Comparison of ENCODE assay signal across 1 cellular context in the genomic region with DNA sequence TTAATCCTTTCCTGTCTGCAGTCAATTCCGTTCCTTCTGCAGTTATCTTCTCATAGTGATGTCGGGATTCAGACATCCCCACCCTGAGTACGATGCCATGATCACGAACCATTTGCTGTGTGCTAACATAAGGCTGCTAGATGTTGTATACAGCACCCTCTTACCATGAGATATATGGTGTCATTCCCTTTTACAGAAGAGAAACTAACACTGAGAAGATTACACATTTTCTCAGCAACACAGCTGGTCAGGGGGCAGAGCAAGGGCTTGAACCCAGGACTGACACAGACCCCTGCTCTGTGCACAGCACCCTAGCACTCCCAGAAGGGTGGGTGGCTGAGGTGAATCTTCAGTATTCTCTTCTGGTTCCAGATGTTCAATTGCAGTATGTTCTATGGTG.
TF ChIP-seq lines count a peak whose summit lies in the region.

No MANE protein-coding gene starts in this region.

TF ChIP-seq in GM23338, 12 proteins besides CTCF, POLR2A, EP300 and RAD21:
- TF ChIP-seq ETS1 (IDR thresholded peaks at IDR 0.05): no peak
- TF ChIP-seq ZNF331 (CRISPR knock-in tag; IDR thresholded peaks at IDR 0.05; ENCODE audit: low read depth): no peak
- no peak for TF ChIP-seq STAT1 (IDR thresholded peaks at IDR 0.05; ENCODE audit: unreplicated experiment)
- TF ChIP-seq EZH2phosphoT487 (IDR thresholded peaks at IDR 0.05; ENCODE audit: unreplicated experiment): no peak
- TF ChIP-seq POLR2AphosphoS5 (IDR thresholded peaks at IDR 0.05; ENCODE audit: low read depth): no peak
- TF ChIP-seq JUNB (IDR thresholded peaks at IDR 0.05; ENCODE audit: unreplicated experiment): no peak
- TF ChIP-seq, protein P1, sequence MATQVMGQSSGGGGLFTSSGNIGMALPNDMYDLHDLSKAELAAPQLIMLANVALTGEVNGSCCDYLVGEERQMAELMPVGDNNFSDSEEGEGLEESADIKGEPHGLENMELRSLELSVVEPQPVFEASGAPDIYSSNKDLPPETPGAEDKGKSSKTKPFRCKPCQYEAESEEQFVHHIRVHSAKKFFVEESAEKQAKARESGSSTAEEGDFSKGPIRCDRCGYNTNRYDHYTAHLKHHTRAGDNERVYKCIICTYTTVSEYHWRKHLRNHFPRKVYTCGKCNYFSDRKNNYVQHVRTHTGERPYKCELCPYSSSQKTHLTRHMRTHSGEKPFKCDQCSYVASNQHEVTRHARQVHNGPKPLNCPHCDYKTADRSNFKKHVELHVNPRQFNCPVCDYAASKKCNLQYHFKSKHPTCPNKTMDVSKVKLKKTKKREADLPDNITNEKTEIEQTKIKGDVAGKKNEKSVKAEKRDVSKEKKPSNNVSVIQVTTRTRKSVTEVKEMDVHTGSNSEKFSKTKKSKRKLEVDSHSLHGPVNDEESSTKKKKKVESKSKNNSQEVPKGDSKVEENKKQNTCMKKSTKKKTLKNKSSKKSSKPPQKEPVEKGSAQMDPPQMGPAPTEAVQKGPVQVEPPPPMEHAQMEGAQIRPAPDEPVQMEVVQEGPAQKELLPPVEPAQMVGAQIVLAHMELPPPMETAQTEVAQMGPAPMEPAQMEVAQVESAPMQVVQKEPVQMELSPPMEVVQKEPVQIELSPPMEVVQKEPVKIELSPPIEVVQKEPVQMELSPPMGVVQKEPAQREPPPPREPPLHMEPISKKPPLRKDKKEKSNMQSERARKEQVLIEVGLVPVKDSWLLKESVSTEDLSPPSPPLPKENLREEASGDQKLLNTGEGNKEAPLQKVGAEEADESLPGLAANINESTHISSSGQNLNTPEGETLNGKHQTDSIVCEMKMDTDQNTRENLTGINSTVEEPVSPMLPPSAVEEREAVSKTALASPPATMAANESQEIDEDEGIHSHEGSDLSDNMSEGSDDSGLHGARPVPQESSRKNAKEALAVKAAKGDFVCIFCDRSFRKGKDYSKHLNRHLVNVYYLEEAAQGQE (IDR thresholded peaks at IDR 0.05; ENCODE audit: unreplicated experiment): no peak
- TF ChIP-seq EZH2 (IDR thresholded peaks at IDR 0.05; ENCODE audit: low read depth, unreplicated experiment): no peak
- no peak for TF ChIP-seq ZNF462 (CRISPR knock-in tag; IDR thresholded peaks at IDR 0.05)
- TF ChIP-seq ZNF114 (CRISPR knock-in tag; IDR thresholded peaks at IDR 0.05): no peak
- no peak for TF ChIP-seq CREB1 (CRISPR knock-in tag; IDR thresholded peaks at IDR 0.05; ENCODE audit: low read depth)
- TF ChIP-seq NANOG (IDR thresholded peaks at IDR 0.05; ENCODE audit: borderline replicate concordance): no peak
